ENCODE assay signal across 9 cellular contexts in genomic region chr6:97053643-97054411, GRCh38.
A peak's percentile ranks its signal among the peaks of the same experiment; 100 is the strongest.
DNase-seq lines count a peak whose midpoint lies in the region; ATAC-seq and TF ChIP-seq lines count a peak whose summit lies in the region.
"Had no signal": no experiment of that assay in that cellular context is flagged by ENCODE, and none has a peak within 500 bp of the region (broad histone marks: within the 10 kb centered on the region; RNA-seq: fewer than 3 reads in every experiment).

No MANE protein-coding gene starts in this region.

- no peak overlapping the region for H3K27ac ChIP-seq in heart right ventricle
- H3K27ac ChIP-seq in gastroesophageal sphincter, result no peak overlapping the region
- no peak overlapping the region for H3K27ac ChIP-seq in upper lobe of left lung

- no peaks in the 10 kb centered on the region for H3K27me3 ChIP-seq in heart right ventricle
- H3K27me3 ChIP-seq in gastroesophageal sphincter, result no peaks in the 10 kb centered on the region
- H3K27me3 ChIP-seq in upper lobe of left lung, result no peaks in the 10 kb centered on the region

- DNase-seq in heart right ventricle (no peak), Right ventricle myocardium superior (no peak), SK-MEL-5 (ENCODE audit: low read depth, low spot score) (peak; percentile 49), upper lobe of left lung (no peak)
- no peak for DNase-seq in activated CD4-positive, CD25-positive, alpha-beta regulatory T cell treated with anti-CD3 and anti-CD28 coated beads, Interleukin-2, amount 50 U/mL, for 72 hours

- H3K36me3 ChIP-seq in heart right ventricle (no peaks in the 10 kb centered on the region), gastroesophageal sphincter (no peaks in the 10 kb centered on the region), upper lobe of left lung (no peaks in the 10 kb centered on the region)

- H3K4me3 ChIP-seq in heart right ventricle, result no peak overlapping the region
- H3K4me3 ChIP-seq in gastroesophageal sphincter, result no peak overlapping the region
- no peak overlapping the region for H3K4me3 ChIP-seq in upper lobe of left lung

- H3K4me1 ChIP-seq in heart right ventricle (peaks cover 0 to 4% (median 0%) of the 10 kb centered on the region in 9 donors), gastroesophageal sphincter (no peaks in the 10 kb centered on the region), upper lobe of left lung (no peaks in the 10 kb centered on the region)

- ATAC-seq in heart right ventricle, result no peak
- ATAC-seq in Right ventricle myocardium superior (ENCODE audit: poor library complexity), result no peak
- no peak for ATAC-seq in gastroesophageal sphincter
- no peak for ATAC-seq in upper lobe of left lung (ENCODE audit: low FRiP score in 2 of 2)
- ATAC-seq in GM21717 (IDR thresholded peaks at IDR 0.05; ENCODE audit: unreplicated experiment), result no peak
- no peak for ATAC-seq in GM21526 (IDR thresholded peaks at IDR 0.05; ENCODE audit: low FRiP score, unreplicated experiment)
- ATAC-seq: activated naive CD4-positive, alpha-beta T cell treated with anti-CD3 and anti-CD28 coated beads, Interleukin-2, amount 50 U/mL, for 72 hours had no signal

- TF ChIP-seq EP300 in gastroesophageal sphincter (IDR thresholded peaks at IDR 0.05) (no peak), upper lobe of left lung (IDR thresholded peaks at IDR 0.05) (no peak)

- peak; percentile 14 to 70 (median 63) for TF ChIP-seq CTCF in heart right ventricle (IDR thresholded peaks at IDR 0.05)
- TF ChIP-seq CTCF in gastroesophageal sphincter (IDR thresholded peaks at IDR 0.05), result peak; percentile 15 to 48 (median 31)
- peak in 4 of 6 experiments; percentile 21 to 44 (median 29) for TF ChIP-seq CTCF in upper lobe of left lung (IDR thresholded peaks at IDR 0.05)

- intact Hi-C loops in heart right ventricle (cut with DNase I) (loop anchor here in 7 of 10 donors (1.0 to 10.0 kb wide), 9 partner anchors 147 to 509 kb away; partner anchors contain the start of gene NDUFAF4 (in 2 of the 7)), Right ventricle myocardium superior (cut with DNase I) (loop anchor here (5.0 kb wide), 1 partner anchor 157 kb away; the partner anchor contains the start of gene NDUFAF4)

- in situ Hi-C loops in SK-MEL-5 (cut with HindIII; ENCODE audit: low pct_unique_long_range_greater_than_20kb, low sequenced_read_pairs), result no loop called here

- no peaks in the 10 kb centered on the region for H3K9me3 ChIP-seq in heart right ventricle
- H3K9me3 ChIP-seq in gastroesophageal sphincter, result no peaks in the 10 kb centered on the region
- H3K9me3 ChIP-seq in upper lobe of left lung, result no peaks in the 10 kb centered on the region

- no peak for TF ChIP-seq POLR2A in gastroesophageal sphincter (IDR thresholded peaks at IDR 0.05)
- TF ChIP-seq POLR2A in upper lobe of left lung (IDR thresholded peaks at IDR 0.05), result no peak
